In genomic region chr9:108444400-108445358, GRCh38 we compare ENCODE assay signal across 9 cellular contexts.
A peak's percentile ranks its signal among the peaks of the same experiment; 100 is the strongest.
DNase-seq lines count a peak whose midpoint lies in the region; TF ChIP-seq lines count a peak whose summit lies in the region.
"Had no signal": no experiment of that assay in that cellular context is flagged by ENCODE, and none has a peak within 500 bp of the region (broad histone marks: within the 10 kb centered on the region; RNA-seq: fewer than 3 reads in every experiment).

No MANE protein-coding gene starts in this region.

- no peak overlapping the region for H3K4me3 Mint-ChIP-seq in activated T-helper 2 cell treated with anti-CD3 and anti-CD28 coated beads, Interferon-gamma antibody, Interleukin-2, Interleukin-4, amounts not matched to agents 10 μg/mL and 5 μg/mL and 100 μg/mL, durations not matched to agents 14 hours and 24 hours and 36 hours (ENCODE audit: low read depth)
- H3K4me3 Mint-ChIP-seq: activated CD4-positive, alpha-beta memory T cell treated with anti-CD3 and anti-CD28 coated beads, Interleukin-2, amount 10 ng/mL, durations not matched to agents 7 days and 5 days had no signal

- intact Hi-C loops in activated T-helper 2 cell treated with anti-CD3 and anti-CD28 coated beads, Interferon-gamma antibody, Interleukin-2, Interleukin-4, amounts not matched to agents 10 μg/mL and 5 μg/mL and 100 μg/mL, durations not matched to agents 14 hours and 24 hours and 36 hours (cut with micrococcal nuclease): no loop called here

- peaks cover 6% of the 10 kb centered on the region for H3K9me3 Mint-ChIP-seq in activated T-helper 2 cell treated with anti-CD3 and anti-CD28 coated beads, Interferon-gamma antibody, Interleukin-2, Interleukin-4, amounts not matched to agents 10 μg/mL and 5 μg/mL and 100 μg/mL, durations not matched to agents 14 hours and 24 hours and 36 hours

- no peaks in the 10 kb centered on the region for H3K36me3 ChIP-seq in H7 (replicated peaks; ENCODE audit: control insufficient read depth, insufficient read depth, low read length)

- H3K27me3 ChIP-seq in H7 (ENCODE audit: control insufficient read depth, insufficient read depth, low read length): no peaks in the 10 kb centered on the region

- no peaks in the 10 kb centered on the region for H3K4me1 Mint-ChIP-seq in activated T-helper 2 cell treated with anti-CD3 and anti-CD28 coated beads, Interferon-gamma antibody, Interleukin-2, Interleukin-4, amounts not matched to agents 10 μg/mL and 5 μg/mL and 100 μg/mL, durations not matched to agents 14 hours and 24 hours and 36 hours (ENCODE audit: low read depth)
- H3K4me1 Mint-ChIP-seq: activated CD4-positive, alpha-beta memory T cell treated with anti-CD3 and anti-CD28 coated beads, Interleukin-2, amount 10 ng/mL, durations not matched to agents 7 days and 5 days had no signal

- DNase-seq in ELF-1 (ENCODE audit: low read depth, low spot score) (peak; percentile 60), NCI-H510A treated with DMSO at 0.1 percent for 48 hours (lab: John Stamatoyannopoulos, UW) (peak; percentile 91), epithelial cell of proximal tubule (ENCODE audit: low read depth) (peak; percentile 41), renal cortical epithelial cell (ENCODE audit: low read depth) (peak; percentile 73), OCI-M1 (lab: John Stamatoyannopoulos, UW) (no peak), OCI-M2 (lab: John Stamatoyannopoulos, UW; ENCODE audit: unreplicated experiment) (no peak), H7 (no peak)
- no peak for DNase-seq in activated T-helper 2 cell treated with anti-CD3 and anti-CD28 coated beads, Interferon-gamma antibody, Interleukin-2, Interleukin-4, amounts not matched to agents 10 μg/mL and 5 μg/mL and 100 μg/mL, durations not matched to agents 14 hours and 24 hours and 36 hours (ENCODE audit: low spot score)
- DNase-seq: activated CD4-positive, alpha-beta memory T cell treated with anti-CD3 and anti-CD28 coated beads, Interleukin-2, amount 10 ng/mL, durations not matched to agents 7 days and 5 days had no signal

- no peaks in the 10 kb centered on the region for H3K36me3 Mint-ChIP-seq in activated T-helper 2 cell treated with anti-CD3 and anti-CD28 coated beads, Interferon-gamma antibody, Interleukin-2, Interleukin-4, amounts not matched to agents 10 μg/mL and 5 μg/mL and 100 μg/mL, durations not matched to agents 14 hours and 24 hours and 36 hours (ENCODE audit: low read depth)

- no peak for TF ChIP-seq CTCF in epithelial cell of proximal tubule (conservative IDR thresholded peaks at IDR 0.05; ENCODE audit: low read depth, low read length)

- no peak overlapping the region for H3K4me3 ChIP-seq in epithelial cell of proximal tubule (ENCODE audit: low read depth, low read length)
- H3K4me3 ChIP-seq in H7 (ENCODE audit: insufficient read depth, low read depth, low read length): no peak overlapping the region

- H3K27ac Mint-ChIP-seq in activated T-helper 2 cell treated with anti-CD3 and anti-CD28 coated beads, Interferon-gamma antibody, Interleukin-2, Interleukin-4, amounts not matched to agents 10 μg/mL and 5 μg/mL and 100 μg/mL, durations not matched to agents 14 hours and 24 hours and 36 hours: no peak overlapping the region
- H3K27ac Mint-ChIP-seq: activated CD4-positive, alpha-beta memory T cell treated with anti-CD3 and anti-CD28 coated beads, Interleukin-2, amount 10 ng/mL, durations not matched to agents 7 days and 5 days had no signal

- no peaks in the 10 kb centered on the region for H3K27me3 Mint-ChIP-seq in activated T-helper 2 cell treated with anti-CD3 and anti-CD28 coated beads, Interferon-gamma antibody, Interleukin-2, Interleukin-4, amounts not matched to agents 10 μg/mL and 5 μg/mL and 100 μg/mL, durations not matched to agents 14 hours and 24 hours and 36 hours (ENCODE audit: low read depth)
- H3K27me3 Mint-ChIP-seq: activated CD4-positive, alpha-beta memory T cell treated with anti-CD3 and anti-CD28 coated beads, Interleukin-2, amount 10 ng/mL, durations not matched to agents 7 days and 5 days had no signal

Comparison
In these comparisons a context has a peak if more than half of its experiments do, and no peak if none do; other contexts are left out.
1. DNase-seq: peak in ELF-1 (single experiment), NCI-H510A treated with DMSO at 0.1 percent for 48 hours (single experiment), epithelial cell of proximal tubule (single experiment) and renal cortical epithelial cell (single experiment); none in OCI-M1 (single experiment), OCI-M2 (single experiment), activated T-helper 2 cell treated with anti-CD3 and anti-CD28 coated beads, Interferon-gamma antibody, Interleukin-2, Interleukin-4, amounts not matched to agents 10 μg/mL and 5 μg/mL and 100 μg/mL, durations not matched to agents 14 hours and 24 hours and 36 hours (single experiment) and H7 (single experiment).